In genomic region chr11:1889941-1890855, GRCh38 we compare ENCODE assay signal across 1 cellular context.
TF ChIP-seq lines count a peak whose summit lies in the region.

No MANE protein-coding gene starts in this region.

TF ChIP-seq in GM12878, 131 proteins besides CTCF, POLR2A, EP300 and RAD21:
- TF ChIP-seq RUNX3 (IDR thresholded peaks at IDR 0.05; ENCODE audit: low read length) (no peak), POLR2AphosphoS5 (IDR thresholded peaks at IDR 0.05; ENCODE audit: low read length) (0 out of 2 replicates have a peak, but pooled peaks have one; percentile 14), MLLT1 (IDR thresholded peaks at IDR 0.05) (no peak), WRNIP1 (IDR thresholded peaks at IDR 0.05; ENCODE audit: borderline replicate concordance, low read depth, low read length) (no peak), NR2C1 (IDR thresholded peaks at IDR 0.05) (no peak), RFX5 (IDR thresholded peaks at IDR 0.05; ENCODE audit: low read depth, low read length) (no peak), NFXL1 (IDR thresholded peaks at IDR 0.05; ENCODE audit: borderline replicate concordance) (no peak), TARDBP (IDR thresholded peaks at IDR 0.05; ENCODE audit: borderline replicate concordance) (no peak), MAX (IDR thresholded peaks at IDR 0.05; ENCODE audit: low read depth, low read length) (no peak), POLR2AphosphoS2 (IDR thresholded peaks at IDR 0.05; ENCODE audit: low read depth, low read length) (0 out of 2 replicates have a peak, but pooled peaks have one; percentile 1), SREBF2 (IDR thresholded peaks at IDR 0.05; ENCODE audit: low read length) (no peak)
